ENCODE assay signal across 23 cellular contexts in genomic region chr2:28227498-28227897, GRCh38.
"Had no signal": no experiment of that assay in that cellular context is flagged by ENCODE, and none has a peak within 500 bp of the region (broad histone marks: within the 10 kb centered on the region; RNA-seq: fewer than 3 reads in every experiment).

No MANE protein-coding gene starts in this region.

- H3K9me3 Mint-ChIP-seq: effector memory CD8-positive, alpha-beta T cell; immature natural killer cell; natural killer cell; stimulated activated effector memory CD8-positive, alpha-beta T cell treated with anti-CD3 and anti-CD28 coated beads, Interleukin-12 subunit alpha, Interleukin-12 subunit beta, amount 100 ng/mL, for 72 hours; type B pancreatic cell had no signal

- H3K27ac ChIP-seq: left ventricle myocardium inferior, lower lobe of right lung, parathyroid adenoma, testis, tibial artery had no signal

- H3K4me3 ChIP-seq: left ventricle myocardium inferior, lower lobe of right lung, smooth muscle cell, testis, tibial artery had no signal

- H2AFZ ChIP-seq: parathyroid adenoma had no signal

- H3K79me2 ChIP-seq: parathyroid adenoma had no signal

- H3K36me3 Mint-ChIP-seq: natural killer cell, type B pancreatic cell had no signal

- H3K36me3 ChIP-seq: left ventricle myocardium inferior, lower lobe of right lung, tibial artery had no signal

- H3K27ac Mint-ChIP-seq: natural killer cell; progenitor cell of endocrine pancreas; stimulated activated effector memory CD8-positive, alpha-beta T cell treated with anti-CD3 and anti-CD28 coated beads, Interleukin-12 subunit alpha, Interleukin-12 subunit beta, amount 100 ng/mL, for 72 hours; type B pancreatic cell had no signal

- ATAC-seq: effector memory CD8-positive, alpha-beta T cell; left colon; lower lobe of right lung; natural killer cell; sciatic nerve; stimulated activated effector memory CD8-positive, alpha-beta T cell treated with anti-CD3 and anti-CD28 coated beads, Interleukin-12 subunit alpha, Interleukin-12 subunit beta, amount 100 ng/mL, for 72 hours had no signal

- H3K9ac ChIP-seq: parathyroid adenoma had no signal

- H3K27me3 Mint-ChIP-seq: effector memory CD8-positive, alpha-beta T cell; progenitor cell of endocrine pancreas; type B pancreatic cell had no signal

- DNase-seq: cerebellar nuclear complex; cortex of kidney; effector memory CD8-positive, alpha-beta T cell; immature natural killer cell; islet precursor cell; kidney glomerular epithelial cell; left colon; left ventricle myocardium inferior; lower lobe of right lung; natural killer cell; stimulated activated CD4-positive, alpha-beta T cell treated with anti-CD3 and anti-CD28 coated beads, Interleukin-12 subunit alpha, Interleukin-12 subunit beta, amount 100 ng/mL, for 4 hours; stimulated activated CD4-positive, alpha-beta T cell treated with anti-CD3 and anti-CD28 coated beads, Interleukin-2, amount 100 ng/mL, for 24 hours; stimulated activated CD4-positive, alpha-beta T cell treated with anti-CD3 and anti-CD28 coated beads, Interleukin-4, amount 100 ng/mL, for 24 hours; stimulated activated naive CD4-positive, alpha-beta T cell treated with Interleukin-2 at 50 U/mL for 16 hours; substantia nigra; testis; tibial artery had no signal

- H3K4me3 Mint-ChIP-seq: effector memory CD8-positive, alpha-beta T cell; immature natural killer cell; natural killer cell; stimulated activated effector memory CD8-positive, alpha-beta T cell treated with anti-CD3 and anti-CD28 coated beads, Interleukin-12 subunit alpha, Interleukin-12 subunit beta, amount 100 ng/mL, for 72 hours; type B pancreatic cell had no signal

- H3K4me2 ChIP-seq: smooth muscle cell had no signal

- H3K4me1 ChIP-seq: parathyroid adenoma had no signal

- H3K27me3 ChIP-seq: testis, tibial artery had no signal

- H3K9me3 ChIP-seq: left ventricle myocardium inferior, lower lobe of right lung, testis, tibial artery had no signal
